Comparison of ENCODE assay signal across 10 cellular contexts in the genomic region with DNA sequence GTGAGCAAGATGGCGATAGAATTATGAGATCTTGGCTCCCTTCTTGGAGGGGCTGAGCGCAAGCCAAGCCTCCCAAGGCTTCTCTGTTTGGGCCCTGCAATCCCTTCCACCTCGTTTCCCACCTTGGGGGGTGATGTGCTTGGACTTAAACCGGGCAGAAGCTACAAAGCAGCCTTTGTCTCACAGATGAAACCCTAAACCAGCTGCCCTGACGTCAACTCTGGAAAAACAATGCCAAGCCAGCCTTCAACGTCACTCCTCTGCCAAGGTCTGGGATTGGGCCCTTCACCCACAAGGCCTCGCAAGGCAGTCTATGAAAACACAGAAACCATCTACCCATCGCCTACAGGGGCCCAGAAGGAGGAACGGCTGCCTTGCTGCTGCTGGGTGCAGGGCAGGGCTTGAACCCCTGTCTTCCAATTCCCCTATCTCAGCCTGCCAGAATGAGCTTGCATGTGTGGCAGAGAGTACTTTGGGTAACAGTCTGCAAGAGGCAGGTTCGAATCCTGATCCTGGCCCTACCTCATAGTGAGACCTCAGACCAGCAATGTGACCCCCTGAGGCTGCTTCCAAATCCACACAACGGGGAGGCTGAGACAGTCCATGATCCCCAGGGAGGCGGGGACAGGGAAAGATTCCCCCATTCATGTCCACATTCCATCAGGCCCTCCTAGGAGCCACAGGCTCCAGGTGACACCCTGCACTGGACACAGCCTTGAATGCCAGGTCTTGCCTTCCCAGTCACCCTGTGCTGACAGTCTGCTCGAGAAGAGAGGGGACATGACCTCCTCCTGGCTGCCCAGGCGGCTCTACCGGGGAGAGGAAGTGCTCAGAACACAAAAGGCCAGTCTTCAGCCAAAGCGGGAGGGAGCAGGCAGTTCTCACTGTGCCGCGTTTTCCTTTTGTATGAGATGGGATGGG. TPM values are rescaled to one million over a fixed set of nuclear protein-coding genes. Genes with fewer than 3 reads are reported as not detected.
DNase-seq lines count a peak whose midpoint lies in the region; ATAC-seq and TF ChIP-seq lines count a peak whose summit lies in the region.
"Had no signal": no experiment of that assay in that cellular context is flagged by ENCODE, and none has a peak within 500 bp of the region (broad histone marks: within the 10 kb centered on the region; RNA-seq: fewer than 3 reads in every experiment).

No MANE protein-coding gene starts in this region.

- no peaks in the 10 kb centered on the region for H3K9me3 ChIP-seq in testis
- H3K9me3 ChIP-seq: Peyer's patch had no signal

- DNase-seq in NCI-H82 (lab: John Stamatoyannopoulos, UW) = peak; percentile 28
- no peak for DNase-seq in NCI-H82 treated with DMSO at 0.1 percent for 48 hours (lab: John Stamatoyannopoulos, UW; ENCODE audit: unreplicated experiment)
- no peak for DNase-seq in central memory CD8-positive, alpha-beta T cell (ENCODE audit: low spot score in 2 of 2)
- no peak for DNase-seq in left lobe of liver (ENCODE audit: low spot score)
- DNase-seq in testis = peak; percentile 24
- no peak for DNase-seq in kidney glomerular epithelial cell (lab: John Stamatoyannopoulos, UW)
- DNase-seq in A172 (ENCODE audit: low spot score) = no peak
- DNase-seq: AML-193, Peyer's patch had no signal

- H3K27ac Mint-ChIP-seq in central memory CD8-positive, alpha-beta T cell (ENCODE audit: low read depth) = peak overlapping the region; percentile 71

- no peak overlapping the region for H3K27ac ChIP-seq in testis

- no peaks in the 10 kb centered on the region for H3K9me3 Mint-ChIP-seq in central memory CD8-positive, alpha-beta T cell

- no peak for ATAC-seq in central memory CD8-positive, alpha-beta T cell (replicated peaks; ENCODE audit: extremely low read depth, poor library complexity, severe bottlenecking)
- ATAC-seq in left lobe of liver (peak; percentile 21), GM21390 (IDR thresholded peaks at IDR 0.05; ENCODE audit: unreplicated experiment) (no peak)

- no peaks in the 10 kb centered on the region for H3K4me1 ChIP-seq in testis

- 70 to 71% methylated on average over 13 to 18 of the region's 18 CpGs for WGBS in testis, 2 donors

- no peaks in the 10 kb centered on the region for H3K36me3 ChIP-seq in testis (ENCODE audit: low read depth, missing control alignments)
- H3K36me3 ChIP-seq: Peyer's patch had no signal

- H3K27me3 Mint-ChIP-seq in central memory CD8-positive, alpha-beta T cell = no peaks in the 10 kb centered on the region

- no peak for TF ChIP-seq CTCF in testis (IDR thresholded peaks at IDR 0.05)

- H3K27me3 ChIP-seq in testis = no peaks in the 10 kb centered on the region
- H3K27me3 ChIP-seq: Peyer's patch had no signal

- intact Hi-C loops in testis (cut with DNase I; ENCODE audit: low total_unique reads) = no loop called here

- peaks cover 21% of the 10 kb centered on the region for H3K36me3 Mint-ChIP-seq in central memory CD8-positive, alpha-beta T cell (ENCODE audit: insufficient read depth)

- H3K4me3 ChIP-seq in testis = no peak overlapping the region
- H3K4me3 ChIP-seq: Peyer's patch had no signal

- no peak for TF ChIP-seq POLR2A in testis (IDR thresholded peaks at IDR 0.05)

- H3K4me1 Mint-ChIP-seq in central memory CD8-positive, alpha-beta T cell = peaks cover 69% of the 10 kb centered on the region

- no peak overlapping the region for H3K4me3 Mint-ChIP-seq in central memory CD8-positive, alpha-beta T cell

RNA-seq across cellular contexts. Expression of a gene that starts 15.0 kb away (rescaled TPM):
- total RNA-seq in left lobe of liver = 4.1 TPM
- 1 to 10 TPM; 5.6 to 8.5 TPM for total RNA-seq in testis
- 5.0 TPM for polyA plus RNA-seq in testis (ENCODE audit: insufficient read depth, low read depth, low replicate concordance)
- total RNA-seq in A172 (2014; rRNA removed; shearing (Covaris generic)) = 6.3 and 7.1 TPM in 2 replicates

RNA-seq across cellular contexts. Expression of a gene that starts 39.1 kb away (rescaled TPM):
- total RNA-seq in left lobe of liver (359 TPM), testis (10 to 100 TPM in 1 of 2 donors, 1 to 10 TPM in 1; 9.6 to 10.6 TPM)
- polyA plus RNA-seq in testis (ENCODE audit: insufficient read depth, low read depth, low replicate concordance) = 8.2 TPM
- total RNA-seq in A172 (2014; rRNA removed; shearing (Covaris generic)) = 8.4 and 10.1 TPM in 2 replicates

Comparison
In these comparisons a context has a peak if more than half of its experiments do, and no peak if none do; other contexts are left out.
1. DNase-seq: peak in NCI-H82 (single experiment) and testis (single experiment); none in NCI-H82 treated with DMSO at 0.1 percent for 48 hours (single experiment), central memory CD8-positive, alpha-beta T cell (0 of 2), left lobe of liver (single experiment), kidney glomerular epithelial cell (single experiment) and A172 (single experiment).
2. RNA of a gene that starts 39.1 kb away (total RNA-seq): 359 TPM in left lobe of liver (single experiment); 9.6 to 10.6 TPM in testis and 8.4 to 10.1 TPM in A172; every median in the first group is over 10 times any median in the second.